6 cellular contexts compared by ENCODE assay signal in the genomic region with DNA sequence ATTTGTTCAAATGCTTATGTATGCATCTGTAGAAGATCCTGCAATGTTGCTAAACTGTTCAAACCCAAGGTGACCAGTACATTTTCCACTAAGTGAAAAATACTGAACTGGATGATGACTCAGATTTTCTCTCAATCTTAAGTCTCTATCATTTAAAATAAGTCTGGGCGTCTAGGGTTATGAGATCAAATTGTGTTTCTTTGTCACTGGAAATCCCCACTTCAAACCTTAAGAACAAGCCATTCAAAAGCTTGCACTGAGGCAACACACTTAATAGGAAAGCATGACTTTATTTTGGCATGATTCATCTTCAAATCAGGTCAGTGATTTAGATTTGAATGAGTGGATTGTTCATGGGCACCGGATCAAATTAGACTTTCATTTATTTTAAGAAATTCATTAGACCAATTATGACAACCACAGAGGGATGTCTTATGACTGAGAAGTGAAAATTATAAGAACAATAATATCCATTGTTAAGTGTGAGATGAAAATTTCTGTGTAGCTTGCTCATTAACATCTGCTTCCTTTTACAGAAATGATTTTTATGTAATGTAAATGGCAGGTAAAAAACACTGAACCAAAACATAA.
DNase-seq lines count a peak whose midpoint lies in the region; TF ChIP-seq lines count a peak whose summit lies in the region.
"Not testable (repeated sequence)": the region's sequence is repeated elsewhere in the genome, so short reads cannot be mapped to it uniquely, and the experiment has no call there.

No MANE protein-coding gene starts in this region.

- not testable (repeated sequence) for TF ChIP-seq CTCF in mammary epithelial cell (conservative IDR thresholded peaks at IDR 0.05 in 1 of 2, IDR thresholded peaks at IDR 0.05 in 1 of 2; ENCODE audit: extremely low read depth in 1 of 2, insufficient read depth in 1 of 2, low read depth in 1 of 2, low read length in 2 of 2); fibroblast of pulmonary artery (IDR thresholded peaks at IDR 0.05; ENCODE audit: low read length, missing control alignments)

- H2AFZ ChIP-seq in mammary epithelial cell (ENCODE audit: low read depth, low read length): not testable (repeated sequence)

- not testable (repeated sequence) for BruUV-seq in mammary epithelial cell (replicated peaks; lab: Mats Ljungman, UMichigan)

- not testable (repeated sequence) for H3K9ac ChIP-seq in mammary epithelial cell (ENCODE audit: insufficient read depth, low read length)

- in situ Hi-C loops in SK-MEL-5 (cut with HindIII; ENCODE audit: low pct_unique_long_range_greater_than_20kb, low sequenced_read_pairs); mammary epithelial cell (cut with MboI; ENCODE audit: low sequenced_read_pairs in 2 of 2): not testable (repeated sequence)

- not testable (repeated sequence) for H3K27me3 ChIP-seq in mammary epithelial cell (ENCODE audit: insufficient read depth, low read length)

- intact Hi-C loops in mammary epithelial cell (cut with micrococcal nuclease): not testable (repeated sequence)

- not testable (repeated sequence) for H3K9me3 ChIP-seq in mammary epithelial cell (replicated peaks; ENCODE audit: insufficient read depth, low read length)

- DNase-seq in Daoy (ENCODE audit: low read depth) (peak; percentile 4), SK-MEL-5 (ENCODE audit: low read depth, low spot score) (peak; percentile 72), mammary epithelial cell (peak; percentile 60), fibroblast of pulmonary artery (ENCODE audit: low read depth) (peak; percentile 1), iris pigment epithelial cell (ENCODE audit: low read depth) (peak; percentile 1), renal cortical epithelial cell (ENCODE audit: low read depth) (peak; percentile 15)

- H4K20me1 ChIP-seq in mammary epithelial cell (ENCODE audit: insufficient read depth, low read length): not testable (repeated sequence)

- H3K4me1 ChIP-seq in mammary epithelial cell (ENCODE audit: insufficient read depth, low read length): not testable (repeated sequence)

- CTCF ChIA-PET in mammary epithelial cell (lab: Charles Lee; ENCODE audit: low non-redundant PET): not testable (repeated sequence)

- dilution Hi-C loops in mammary epithelial cell (cut with HindIII; ENCODE audit: low sequenced_read_pairs): not testable (repeated sequence)

- WGBS in mammary epithelial cell (ENCODE audit: low coverage, missing lambda C conversion rate): 6% methylated on average over 2 of the region's 2 CpGs

- not testable (repeated sequence) for H3K36me3 ChIP-seq in mammary epithelial cell (ENCODE audit: insufficient read depth, low read length)

- H3K79me2 ChIP-seq in mammary epithelial cell (ENCODE audit: insufficient read depth, low read length): not testable (repeated sequence)

- not testable (repeated sequence) for H3K4me2 ChIP-seq in mammary epithelial cell (ENCODE audit: insufficient read depth, low read depth, low read length)

- H3K27ac ChIP-seq in mammary epithelial cell (ENCODE audit: insufficient read depth, low read depth, low read length): not testable (repeated sequence)

- H3K4me3 ChIP-seq in mammary epithelial cell (replicated peaks in 1 of 3; ENCODE audit: insufficient read depth in 1 of 3, low read depth in 2 of 3, low read length in 3 of 3); fibroblast of pulmonary artery (replicated peaks; ENCODE audit: low read depth, low read length): not testable (repeated sequence)

Comparison
In these comparisons a context has a peak if more than half of its experiments do, and no peak if none do; other contexts are left out.
1. DNase-seq: peak in every context shown above with its lines; median percentile 72 in SK-MEL-5; 60 in mammary epithelial cell; 15 in renal cortical epithelial cell; 4 in Daoy; 1 in fibroblast of pulmonary artery; 1 in iris pigment epithelial cell.